Comparison of ENCODE assay signal across 1 cellular context in genomic region chr9:110319781-110320180, GRCh38.
TF ChIP-seq lines count a peak whose summit lies in the region.

No MANE protein-coding gene starts in this region.

TF ChIP-seq in IMR-90, 13 proteins besides CTCF, POLR2A, EP300 and RAD21 (continued from another document):
- no peak for TF ChIP-seq CEBPB (IDR thresholded peaks at IDR 0.05; ENCODE audit: low read depth, low read length)
- TF ChIP-seq NFE2L2 (IDR thresholded peaks at IDR 0.05; ENCODE audit: low read depth, low read length): no peak
- no peak for TF ChIP-seq MXI1 (IDR thresholded peaks at IDR 0.05; ENCODE audit: borderline replicate concordance, low read depth, low read length)
- TF ChIP-seq RFX5 (IDR thresholded peaks at IDR 0.05; ENCODE audit: low read depth, low read length): no peak
- TF ChIP-seq USF2 (IDR thresholded peaks at IDR 0.05; ENCODE audit: low read depth, low read length): no peak
